ENCODE assay signal across 25 cellular contexts in the genomic region with DNA sequence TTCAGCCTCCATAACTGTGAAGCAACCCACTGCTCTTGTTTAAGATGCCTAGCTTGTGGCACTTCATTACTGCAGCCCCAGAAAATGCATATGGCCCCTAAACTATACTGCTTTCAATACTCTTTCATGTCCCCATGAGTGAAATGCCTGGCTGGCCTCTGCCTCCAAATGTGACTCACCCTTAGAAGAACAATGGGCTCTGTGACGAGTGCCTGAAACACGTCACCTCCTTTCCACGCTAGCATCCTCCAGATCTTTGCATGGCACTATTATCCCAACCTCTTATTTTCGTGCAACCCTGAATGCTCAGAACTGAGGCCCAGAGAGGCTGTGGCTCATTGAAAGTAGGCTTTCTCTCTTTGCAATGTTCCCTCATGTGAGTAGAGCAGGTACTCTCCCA.
DNase-seq lines count a peak whose midpoint lies in the region; ATAC-seq, FAIRE-seq and TF ChIP-seq lines count a peak whose summit lies in the region.
"Had no signal": no experiment of that assay in that cellular context is flagged by ENCODE, and none has a peak within 500 bp of the region (broad histone marks: within the 10 kb centered on the region; RNA-seq: fewer than 3 reads in every experiment).

No MANE protein-coding gene starts in this region.

- POLR2A ChIA-PET in HepG2 (lab: Yijun Ruan, JAX) = no interaction called here

- no peak for FAIRE-seq in HepG2 (lab: Jason Lieb, UNC)
- FAIRE-seq: A204.1, colon, H1 had no signal

- TF ChIP-seq EP300 in HepG2 (IDR thresholded peaks at IDR 0.05; ENCODE audit: low read depth in 2 of 2, low read length in 2 of 2) (no peak), HepG2 (CRISPR knock-in tag; IDR thresholded peaks at IDR 0.05; ENCODE audit: borderline replicate concordance) (no peak)

- TF ChIP-seq CTCF in HepG2 (CRISPR knock-in tag; IDR thresholded peaks at IDR 0.05) = no peak
- TF ChIP-seq CTCF in right lobe of liver (IDR thresholded peaks at IDR 0.05) = no peak
- TF ChIP-seq CTCF in mammary epithelial cell (conservative IDR thresholded peaks at IDR 0.05 in 1 of 2, IDR thresholded peaks at IDR 0.05 in 1 of 2; ENCODE audit: extremely low read depth in 1 of 2, insufficient read depth in 1 of 2, low read depth in 1 of 2, low read length in 2 of 2) = no peak
- TF ChIP-seq CTCF in WERI-Rb-1 (IDR thresholded peaks at IDR 0.05; ENCODE audit: low read depth, low read length) = no peak

- DNase-seq in HepG2 (ENCODE audit: low spot score) (peak; percentile 13), right lobe of liver (no peak), mammary epithelial cell (peak; percentile 3), inferior parietal cortex (ENCODE audit: extremely low spot score) (peak; percentile 49), WERI-Rb-1 (no peak), NCI-H187 (lab: John Stamatoyannopoulos, UW) (no peak)
- DNase-seq in effector CD4-positive, alpha-beta T cell = no peak
- DNase-seq: activated CD8-positive, alpha-beta memory T cell treated with anti-CD3 and anti-CD28 coated beads for 24 hours; glutamatergic neuron; immature natural killer cell; Kasumi-1; NCI-H1436; NCI-H226; NK-92 treated with Interleukin-12 subunit alpha and Interleukin-12 subunit beta, amount 100 ng/mL, for 24 hours; psoas muscle; transverse colon had no signal

- BruUV-seq in HepG2 (replicated peaks; lab: Mats Ljungman, UMichigan) (no TSS peak), mammary epithelial cell (replicated peaks; lab: Mats Ljungman, UMichigan) (no TSS peak)

- H3K9ac ChIP-seq in HepG2 (ENCODE audit: insufficient read depth, low read depth, low read length) (no peak overlapping the region), mammary epithelial cell (ENCODE audit: insufficient read depth, low read length) (no peak overlapping the region)

- H3K4me3 ChIP-seq in HepG2 (replicated peaks in 1 of 3; ENCODE audit: insufficient read depth in 1 of 3, low read depth in 2 of 3, low read length in 3 of 3) = no peak overlapping the region
- no peak overlapping the region for H3K4me3 ChIP-seq in right lobe of liver
- H3K4me3 ChIP-seq in mammary epithelial cell (replicated peaks in 1 of 3; ENCODE audit: insufficient read depth in 1 of 3, low read depth in 2 of 3, low read length in 3 of 3) = no peak overlapping the region
- H3K4me3 ChIP-seq in WERI-Rb-1 (ENCODE audit: low read depth, low read length) = no peak overlapping the region
- H3K4me3 ChIP-seq: psoas muscle, transverse colon had no signal

- no peaks in the 10 kb centered on the region for H4K20me1 ChIP-seq in HepG2 (ENCODE audit: insufficient read depth, low read length)
- no peaks in the 10 kb centered on the region for H4K20me1 ChIP-seq in mammary epithelial cell (ENCODE audit: insufficient read depth, low read length)

- no peak for TF ChIP-seq RAD21 in HepG2 (CRISPR knock-in tag; IDR thresholded peaks at IDR 0.05)

- H3K79me2 ChIP-seq in HepG2 (ENCODE audit: insufficient read depth, low read length) (no peaks in the 10 kb centered on the region), mammary epithelial cell (ENCODE audit: insufficient read depth, low read length) (no peaks in the 10 kb centered on the region)

- in situ Hi-C loops in HepG2 (cut with HindIII; ENCODE audit: extremely low pct_ligation_motif_present, low pct_unique_long_range_greater_than_20kb) (no loop called here), mammary epithelial cell (cut with MboI; ENCODE audit: low sequenced_read_pairs in 2 of 2) (no loop called here)

- dilution Hi-C loops in mammary epithelial cell (cut with HindIII; ENCODE audit: low sequenced_read_pairs) = no loop called here

- H3K27me3 ChIP-seq in HepG2 (ENCODE audit: control insufficient read depth in 1 of 2, insufficient read depth in 2 of 2, low read length in 2 of 2) = no peaks in the 10 kb centered on the region
- no peaks in the 10 kb centered on the region for H3K27me3 ChIP-seq in right lobe of liver
- no peaks in the 10 kb centered on the region for H3K27me3 ChIP-seq in mammary epithelial cell (ENCODE audit: insufficient read depth, low read length)
- no peaks in the 10 kb centered on the region for H3K27me3 ChIP-seq in WERI-Rb-1 (ENCODE audit: insufficient read depth, low read depth, severe bottlenecking)

- CTCF ChIA-PET in HepG2 (lab: Yijun Ruan, JAX; ENCODE audit: low intra/inter-chr PET ratio, low total read pairs) (no interaction called here), mammary epithelial cell (lab: Charles Lee; ENCODE audit: low non-redundant PET) (no interaction called here)

- H3K4me2 ChIP-seq in HepG2 (ENCODE audit: low read depth, low read length) (no peak overlapping the region), mammary epithelial cell (ENCODE audit: insufficient read depth, low read depth, low read length) (no peak overlapping the region)

- H3K9me3 ChIP-seq in HepG2 (ENCODE audit: low read length) = no peaks in the 10 kb centered on the region
- H3K9me3 ChIP-seq in right lobe of liver = no peaks in the 10 kb centered on the region
- H3K9me3 ChIP-seq in mammary epithelial cell (replicated peaks; ENCODE audit: insufficient read depth, low read length) = no peaks in the 10 kb centered on the region
- H3K9me3 ChIP-seq in WERI-Rb-1 (ENCODE audit: severe bottlenecking) = no peaks in the 10 kb centered on the region
- H3K9me3 ChIP-seq: psoas muscle, transverse colon had no signal

- H3K36me3 ChIP-seq in HepG2 (replicated peaks in 1 of 2; ENCODE audit: control insufficient read depth in 1 of 2, insufficient read depth in 2 of 2, low read length in 2 of 2) (no peaks in the 10 kb centered on the region), right lobe of liver (no peaks in the 10 kb centered on the region), mammary epithelial cell (ENCODE audit: insufficient read depth, low read length) (no peaks in the 10 kb centered on the region), WERI-Rb-1 (no peaks in the 10 kb centered on the region)
- H3K36me3 ChIP-seq: transverse colon had no signal

- no peak overlapping the region for H3K27ac ChIP-seq in HepG2 (ENCODE audit: extremely low read length, insufficient read depth, low read length)
- H3K27ac ChIP-seq in right lobe of liver = no peak overlapping the region
- H3K27ac ChIP-seq in mammary epithelial cell (ENCODE audit: insufficient read depth, low read depth, low read length) = no peak overlapping the region
- H3K27ac ChIP-seq in WERI-Rb-1 = no peak overlapping the region
- H3K27ac ChIP-seq: C4-2B, epithelial cell of prostate, psoas muscle, transverse colon had no signal

- no peak overlapping the region for H2AFZ ChIP-seq in HepG2 (ENCODE audit: low read length)
- H2AFZ ChIP-seq in mammary epithelial cell (ENCODE audit: low read depth, low read length) = peak overlapping the region; percentile 28

- H3K4me1 ChIP-seq in HepG2 (ENCODE audit: insufficient read depth, low read length) (no peaks in the 10 kb centered on the region), right lobe of liver (no peaks in the 10 kb centered on the region), mammary epithelial cell (ENCODE audit: insufficient read depth, low read length) (peaks cover 5% of the 10 kb centered on the region)
- H3K4me1 ChIP-seq: psoas muscle, transverse colon had no signal

- 2% methylated on average over 4 of the region's 4 CpGs for WGBS in HepG2 (ENCODE audit: low lambda C conversion rate)
- WGBS in right lobe of liver (ENCODE audit: insufficient coverage, low coverage, low lambda C conversion rate, missing lambda C conversion rate) = 54% methylated on average over 4 of the region's 4 CpGs
- 23% methylated on average over 4 of the region's 4 CpGs for WGBS in mammary epithelial cell (ENCODE audit: low coverage, missing lambda C conversion rate)

- ATAC-seq in HepG2 (no peak), right lobe of liver (no peak), HG03439 (IDR thresholded peaks at IDR 0.05; ENCODE audit: unreplicated experiment) (no peak)
- ATAC-seq: natural killer cell treated with Interleukin-12 subunit alpha and Interleukin-12 subunit beta and Interleukin-15 and Interleukin-18, amount 100 ng/mL, for 72 hours; psoas muscle; Right ventricle myocardium inferior; stimulated activated effector memory CD8-positive, alpha-beta T cell treated with anti-CD3 and anti-CD28 coated beads, Interleukin-12 subunit alpha, Interleukin-12 subunit beta, amount 100 ng/mL, for 72 hours had no signal

- TF ChIP-seq POLR2A in HepG2 (IDR thresholded peaks at IDR 0.05; ENCODE audit: insufficient read depth in 1 of 2, low read depth in 2 of 2, low read length in 2 of 2) (no peak), right lobe of liver (IDR thresholded peaks at IDR 0.05) (no peak)

- intact Hi-C loops in HepG2 (cut with micrococcal nuclease; ENCODE audit: unreplicated experiment) = no loop called here
- intact Hi-C loops in right lobe of liver (cut with DNase I) = no loop called here
- intact Hi-C loops in mammary epithelial cell (cut with micrococcal nuclease) = no loop called here

TF ChIP-seq in HepG2, 621 proteins besides CTCF, POLR2A, EP300 and RAD21:
- TF ChIP-seq HIVEP1 (CRISPR knock-in tag; IDR thresholded peaks at IDR 0.05) (no peak), ZNF746 (CRISPR knock-in tag; IDR thresholded peaks at IDR 0.05) (no peak), SIN3B (IDR thresholded peaks at IDR 0.05; ENCODE audit: low read length) (no peak), CREB1 (IDR thresholded peaks at IDR 0.05) (peak; percentile 68), CREB1 (CRISPR knock-in tag; IDR thresholded peaks at IDR 0.05) (no peak)
- TF ChIP-seq, protein P1, sequence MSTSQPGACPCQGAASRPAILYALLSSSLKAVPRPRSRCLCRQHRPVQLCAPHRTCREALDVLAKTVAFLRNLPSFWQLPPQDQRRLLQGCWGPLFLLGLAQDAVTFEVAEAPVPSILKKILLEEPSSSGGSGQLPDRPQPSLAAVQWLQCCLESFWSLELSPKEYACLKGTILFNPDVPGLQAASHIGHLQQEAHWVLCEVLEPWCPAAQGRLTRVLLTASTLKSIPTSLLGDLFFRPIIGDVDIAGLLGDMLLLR (CRISPR knock-in tag; IDR thresholded peaks at IDR 0.05) = no peak

Comparison
In these comparisons a context has a peak if more than half of its experiments do, and no peak if none do; other contexts are left out.
1. DNase-seq: peak in HepG2 (single experiment), mammary epithelial cell (single experiment) and inferior parietal cortex (single experiment); none in right lobe of liver (0 of 3), WERI-Rb-1 (single experiment), effector CD4-positive, alpha-beta T cell (single experiment) and NCI-H187 (0 of 2).